In the genomic region with DNA sequence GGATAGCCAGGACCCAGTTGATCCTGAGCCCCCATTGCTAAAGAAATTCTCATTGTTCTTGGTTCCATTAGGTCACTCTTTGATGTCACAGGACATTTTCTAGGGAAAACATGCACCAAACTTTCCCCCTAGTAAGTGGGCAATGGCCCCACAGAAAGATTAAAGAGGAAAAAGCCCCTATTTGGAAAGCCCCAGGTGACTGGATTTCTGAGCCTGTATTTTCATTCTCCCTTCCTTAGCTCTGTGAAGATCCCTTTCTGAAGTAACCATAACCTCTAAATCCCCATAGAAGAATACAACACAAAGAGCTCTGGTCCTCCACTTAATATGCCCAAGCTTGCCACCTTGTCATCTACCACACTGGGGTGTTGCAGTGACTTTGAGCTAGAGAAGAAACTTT, we compare ENCODE assay signal across 1 cellular context.
TF ChIP-seq lines count a peak whose summit lies in the region.

No MANE protein-coding gene starts in this region.

TF ChIP-seq in H1, 55 proteins besides CTCF, POLR2A, EP300 and RAD21 (continued from another document):
- no peak for TF ChIP-seq NANOG (IDR thresholded peaks at IDR 0.05; ENCODE audit: insufficient read depth, low read depth, low read length, poor library complexity, severe bottlenecking)
- no peak for TF ChIP-seq ASH2L (IDR thresholded peaks at IDR 0.05; ENCODE audit: low read length)
- no peak for TF ChIP-seq BACH1 (IDR thresholded peaks at IDR 0.05; ENCODE audit: low read length)
- no peak for TF ChIP-seq HDAC6 (IDR thresholded peaks at IDR 0.05; ENCODE audit: low read depth, low read length)
- TF ChIP-seq TAF7 (optimal IDR thresholded peaks at IDR 0.05; ENCODE audit: borderline replicate concordance, low read depth, low read length): no peak
- no peak for TF ChIP-seq SRF (IDR thresholded peaks at IDR 0.05; ENCODE audit: low read depth, low read length)
- no peak for TF ChIP-seq SIX5 (IDR thresholded peaks at IDR 0.05; ENCODE audit: low read depth, low read length)
- no peak for TF ChIP-seq CHD2 (IDR thresholded peaks at IDR 0.05; ENCODE audit: low read length)
